Comparison of ENCODE assay signal across 24 cellular contexts in the genomic region with DNA sequence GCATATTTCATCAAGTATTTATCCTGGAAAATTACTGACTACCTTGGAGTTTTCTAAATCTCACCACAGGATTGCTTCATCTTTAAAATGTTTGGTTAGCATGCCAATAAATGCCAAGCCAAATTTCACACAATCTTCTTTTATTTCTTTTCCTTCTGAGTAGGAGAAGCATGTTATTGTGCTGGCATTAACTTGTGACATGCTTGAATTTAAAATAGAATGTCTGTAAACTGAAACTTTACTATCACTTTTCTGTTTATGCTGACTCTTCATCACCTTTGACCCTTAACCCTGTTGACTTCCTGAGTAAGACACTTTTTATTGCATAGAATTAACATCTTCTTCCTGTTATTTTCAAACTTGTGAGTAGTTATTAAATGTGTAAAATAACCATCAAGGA. TPM values are rescaled to one million over a fixed set of nuclear protein-coding genes. Genes with fewer than 3 reads are reported as not detected.
DNase-seq lines count a peak whose midpoint lies in the region; ATAC-seq, FAIRE-seq and TF ChIP-seq lines count a peak whose summit lies in the region.
"Had no signal": no experiment of that assay in that cellular context is flagged by ENCODE, and none has a peak within 500 bp of the region (broad histone marks: within the 10 kb centered on the region; RNA-seq: fewer than 3 reads in every experiment).

No MANE protein-coding gene starts in this region.

- no peaks in the 10 kb centered on the region for H4K20me1 ChIP-seq in GM12878 (ENCODE audit: control insufficient read depth, insufficient read depth)

- no peak for ATAC-seq in GM12878
- ATAC-seq in Right ventricle myocardium inferior, result no peak
- ATAC-seq: GM23338, Panc1 had no signal

- no peaks in the 10 kb centered on the region for H3K79me2 ChIP-seq in GM12878 (ENCODE audit: control insufficient read depth, insufficient read depth, low read length)

- H2AFZ ChIP-seq in GM12878 (ENCODE audit: control insufficient read depth, low read depth, low read length), result no peak overlapping the region
- H2AFZ ChIP-seq: GM23338 had no signal

- peaks cover 5% of the 10 kb centered on the region for H3K4me1 Mint-ChIP-seq in nephron
- H3K4me1 Mint-ChIP-seq: CD4-positive, CD25-positive, alpha-beta regulatory T cell; GM23338 had no signal

- in situ Hi-C loops in SK-MEL-5 (cut with HindIII; ENCODE audit: low pct_unique_long_range_greater_than_20kb, low sequenced_read_pairs) (no loop called here), GM12878 (cut with MboI) (no loop called here)

- no peak for FAIRE-seq in GM12878 (lab: Jason Lieb, UNC)
- FAIRE-seq: GM19239 had no signal

- peaks cover 2% of the 10 kb centered on the region for H3K9me3 Mint-ChIP-seq in nephron
- H3K9me3 Mint-ChIP-seq: GM23338 had no signal

- H3K9ac ChIP-seq in GM12878 (ENCODE audit: control insufficient read depth, insufficient read depth, low read length), result no peak overlapping the region

- no peaks in the 10 kb centered on the region for H3K36me3 ChIP-seq in GM12878 (ENCODE audit: control insufficient read depth in 2 of 2, insufficient read depth in 2 of 2, low read length in 1 of 2)
- H3K36me3 ChIP-seq: BE2C, MG63 had no signal

- H3K27me3 Mint-ChIP-seq in nephron (ENCODE audit: low read depth), result no peaks in the 10 kb centered on the region
- H3K27me3 Mint-ChIP-seq: CD4-positive, CD25-positive, alpha-beta regulatory T cell had no signal

- H3K27ac ChIP-seq in GM12878 (ENCODE audit: control insufficient read depth, insufficient read depth), result no peak overlapping the region
- H3K27ac ChIP-seq: HL-60 had no signal

- H3K4me3 ChIP-seq in GM12878, result no peak overlapping the region
- H3K4me3 ChIP-seq: GM23338, MG63 had no signal

- no peak for TF ChIP-seq CTCF in GM12878 (IDR thresholded peaks at IDR 0.05 in 2 of 3, conservative IDR thresholded peaks at IDR 0.05 in 1 of 3; ENCODE audit: control insufficient read depth in 2 of 3, extremely low read depth in 1 of 3, insufficient read depth in 1 of 3, low read depth in 3 of 3, low read length in 3 of 3)
- TF ChIP-seq CTCF in nephron (IDR thresholded peaks at IDR 0.05; ENCODE audit: unreplicated experiment in 3 of 3), result no peak

- TF ChIP-seq RAD21 in GM12878 (IDR thresholded peaks at IDR 0.05; ENCODE audit: insufficient read depth, low read depth, low read length), result no peak

- no peaks in the 10 kb centered on the region for H3K36me3 Mint-ChIP-seq in nephron (ENCODE audit: low read depth)
- H3K36me3 Mint-ChIP-seq: CD4-positive, CD25-positive, alpha-beta regulatory T cell had no signal

- DNase-seq in COLO829 (ENCODE audit: low spot score) (peak; percentile 63), SK-MEL-5 (ENCODE audit: low read depth, low spot score) (peak; percentile 73), GM12878 (ENCODE audit: low read depth, low spot score) (no peak), hepatic stellate cell (ENCODE audit: low spot score) (no peak), Right ventricle myocardium inferior (ENCODE audit: missing footprints) (no peak), NCI-H2171 (lab: John Stamatoyannopoulos, UW) (no peak)
- DNase-seq in activated naive CD4-positive, alpha-beta T cell treated with Interleukin-2 at 50 U/mL for 16 hours, result no peak
- DNase-seq: 8988T; BE2C; Caco-2; CD4-positive, CD25-positive, alpha-beta regulatory T cell; DMS153; GDM1; Kasumi-1; MG63; NCI-H1048; NCI-H1436; NCI-H2029; NCI-H526 had no signal

- H3K4me3 Mint-ChIP-seq in nephron, result no peak overlapping the region
- H3K4me3 Mint-ChIP-seq: CD4-positive, CD25-positive, alpha-beta regulatory T cell; GM23338 had no signal

- no peaks in the 10 kb centered on the region for H3K9me3 ChIP-seq in GM12878 (replicated peaks; ENCODE audit: control insufficient read depth, insufficient read depth, low read length)
- H3K9me3 ChIP-seq: BE2C, Caco-2, MG63 had no signal

- no peak overlapping the region for H3K4me2 ChIP-seq in GM12878 (ENCODE audit: control insufficient read depth, insufficient read depth)
- H3K4me2 ChIP-seq: GM23338 had no signal

- no TSS peak for BruUV-seq in GM12878 (replicated peaks; lab: Mats Ljungman, UMichigan)

- SMC1A ChIA-PET in GM12878 (lab: Charles Lee; ENCODE audit: uncharacterized antibody, unreplicated experiment), result no interaction called here

- POLR2A ChIA-PET in GM12878 (lab: Charles Lee), result no interaction called here

- intact Hi-C loops in GM12878 (cut with micrococcal nuclease; ENCODE audit: unreplicated experiment) (no loop called here), Right ventricle myocardium inferior (cut with DNase I) (no loop called here)

- no peaks in the 10 kb centered on the region for H3K4me1 ChIP-seq in GM12878 (ENCODE audit: control insufficient read depth, insufficient read depth, low read length)
- H3K4me1 ChIP-seq: BE2C, Caco-2 had no signal

- no peak for TF ChIP-seq POLR2A in GM12878 (IDR thresholded peaks at IDR 0.05; ENCODE audit: low read depth, low read length)

- CTCF ChIA-PET in GM12878 (lab: Yijun Ruan, JAX), result no interaction called here

- RAD21 ChIA-PET in GM12878 (lab: Charles Lee; ENCODE audit: unreplicated experiment), result no interaction called here

- TF ChIP-seq EP300 in GM12878 (IDR thresholded peaks at IDR 0.05; ENCODE audit: borderline replicate concordance in 1 of 2, control insufficient read depth in 1 of 2, low read depth in 2 of 2, low read length in 2 of 2), result no peak

- peak overlapping the region; percentile 59 to 74 (median 62) for H3K27ac Mint-ChIP-seq in nephron
- H3K27ac Mint-ChIP-seq: CD4-positive, CD25-positive, alpha-beta regulatory T cell; GM23338 had no signal

- H3K27me3 ChIP-seq in GM12878 (replicated peaks in 1 of 2; ENCODE audit: control insufficient read depth in 2 of 2, insufficient read depth in 2 of 2, low read length in 1 of 2), result no peaks in the 10 kb centered on the region
- H3K27me3 ChIP-seq: BE2C, MG63 had no signal

TF ChIP-seq in GM12878, 131 proteins besides CTCF, POLR2A, EP300 and RAD21:
- TF ChIP-seq, protein P1, sequence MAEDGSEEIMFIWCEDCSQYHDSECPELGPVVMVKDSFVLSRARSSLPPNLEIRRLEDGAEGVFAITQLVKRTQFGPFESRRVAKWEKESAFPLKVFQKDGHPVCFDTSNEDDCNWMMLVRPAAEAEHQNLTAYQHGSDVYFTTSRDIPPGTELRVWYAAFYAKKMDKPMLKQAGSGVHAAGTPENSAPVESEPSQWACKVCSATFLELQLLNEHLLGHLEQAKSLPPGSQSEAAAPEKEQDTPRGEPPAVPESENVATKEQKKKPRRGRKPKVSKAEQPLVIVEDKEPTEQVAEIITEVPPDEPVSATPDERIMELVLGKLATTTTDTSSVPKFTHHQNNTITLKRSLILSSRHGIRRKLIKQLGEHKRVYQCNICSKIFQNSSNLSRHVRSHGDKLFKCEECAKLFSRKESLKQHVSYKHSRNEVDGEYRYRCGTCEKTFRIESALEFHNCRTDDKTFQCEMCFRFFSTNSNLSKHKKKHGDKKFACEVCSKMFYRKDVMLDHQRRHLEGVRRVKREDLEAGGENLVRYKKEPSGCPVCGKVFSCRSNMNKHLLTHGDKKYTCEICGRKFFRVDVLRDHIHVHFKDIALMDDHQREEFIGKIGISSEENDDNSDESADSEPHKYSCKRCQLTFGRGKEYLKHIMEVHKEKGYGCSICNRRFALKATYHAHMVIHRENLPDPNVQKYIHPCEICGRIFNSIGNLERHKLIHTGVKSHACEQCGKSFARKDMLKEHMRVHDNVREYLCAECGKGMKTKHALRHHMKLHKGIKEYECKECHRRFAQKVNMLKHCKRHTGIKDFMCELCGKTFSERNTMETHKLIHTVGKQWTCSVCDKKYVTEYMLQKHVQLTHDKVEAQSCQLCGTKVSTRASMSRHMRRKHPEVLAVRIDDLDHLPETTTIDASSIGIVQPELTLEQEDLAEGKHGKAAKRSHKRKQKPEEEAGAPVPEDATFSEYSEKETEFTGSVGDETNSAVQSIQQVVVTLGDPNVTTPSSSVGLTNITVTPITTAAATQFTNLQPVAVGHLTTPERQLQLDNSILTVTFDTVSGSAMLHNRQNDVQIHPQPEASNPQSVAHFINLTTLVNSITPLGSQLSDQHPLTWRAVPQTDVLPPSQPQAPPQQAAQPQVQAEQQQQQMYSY (CRISPR knock-in tag; IDR thresholded peaks at IDR 0.05), result no peak
- no peak for TF ChIP-seq NR2C2 (IDR thresholded peaks at IDR 0.05; ENCODE audit: borderline replicate concordance, control insufficient read depth, insufficient read length, low read depth)
- TF ChIP-seq EGR1 (IDR thresholded peaks at IDR 0.05; ENCODE audit: borderline replicate concordance in 1 of 2, low read depth in 2 of 2, low read length in 2 of 2), result no peak
- peak; percentile 39; the same call in 1 of the 2 replicates for TF ChIP-seq NR2C1 (IDR thresholded peaks at IDR 0.05)
- no peak for TF ChIP-seq POLR2AphosphoS2 (IDR thresholded peaks at IDR 0.05; ENCODE audit: low read depth, low read length)
- TF ChIP-seq RFX5 (IDR thresholded peaks at IDR 0.05; ENCODE audit: low read depth, low read length), result no peak
- no peak for TF ChIP-seq ZBED1 (IDR thresholded peaks at IDR 0.05; ENCODE audit: borderline replicate concordance)

RNA-seq across cellular contexts. Expression of gene LRRTM4, which starts 56.2 kb away (rescaled TPM):
- total RNA-seq in SK-MEL-5 (2014; rRNA removed; shearing (Covaris generic)), result 0.05 TPM in 1 of 2 replicates, not detected in the other
- polyA plus RNA-seq in SK-MEL-5 (2015; cell fraction: cytosol; rRNA removed), result 0.08 TPM in 1 of 2 replicates, not detected in the other
- not detected in 2 replicates for polyA plus RNA-seq in SK-MEL-5 (2015; cell fraction: nucleus; rRNA removed)
- 0.32 and 0.44 TPM in 2 replicates for total RNA-seq in GM12878 (2013; cell fraction: nucleolus; rRNA removed)
- total RNA-seq in GM12878 (2014; rRNA removed), result not detected in 2 replicates
- not detected in 2 replicates for total RNA-seq in GM12878 (2014; rRNA removed; fragmentation: Illumina TruSeq; extraction: Trizol)
- total RNA-seq in GM12878 (2021), result not detected in 2 replicates
- polyA plus RNA-seq in GM12878 (2011; ENCODE audit: low read depth), result not detected
- polyA plus RNA-seq in GM12878 (2011; rRNA removed), result 1.0 and 1.2 TPM in 2 replicates
- polyA plus RNA-seq in GM12878 (2011; cell fraction: cytosol; rRNA removed), result 0.57 and 0.58 TPM in 2 replicates
- 0.60 and 0.82 TPM in 2 replicates for polyA plus RNA-seq in GM12878 (2011; cell fraction: nucleus; rRNA removed)
- polyA plus RNA-seq in GM12878 (2012), result 0.07 TPM in 1 of 2 replicates, not detected in the other
- 0.01 TPM in 1 of 2 replicates, not detected in the other for polyA plus RNA-seq in GM12878 (2014; fragmentation: Illumina TruSeq; extraction: Trizol)
- polyA plus RNA-seq in GM12878 (2014; fragmentation: Nextera tagmentation; extraction: Ambion mirVana), result not detected
- 0.05 TPM in 1 of 2 replicates, not detected in the other for polyA plus RNA-seq in GM12878 (2014; rRNA removed)
- not detected for polyA plus RNA-seq in GM12878 (2016; fragmentation: Nextera tagmentation; extraction: Ambion mirVana)
- 0.98 and 1.6 TPM in 2 replicates for polyA minus RNA-seq in GM12878 (2011; rRNA and poly(A)+ RNA removed)
- polyA minus RNA-seq in GM12878 (2011; cell fraction: cytosol; rRNA and poly(A)+ RNA removed), result 0.40 and 0.52 TPM in 2 replicates
- polyA minus RNA-seq in GM12878 (2011; cell fraction: nucleus; rRNA and poly(A)+ RNA removed), result 2.3 and 2.4 TPM in 2 replicates
- 0.92 TPM for total RNA-seq in Right ventricle myocardium inferior
- total RNA-seq: CD4-positive, CD25-positive, alpha-beta regulatory T cell had no signal
- polyA plus RNA-seq: CD4-positive, CD25-positive, alpha-beta regulatory T cell had no signal

Comparison
In these comparisons a context has a peak if more than half of its experiments do, and no peak if none do; other contexts are left out.
1. DNase-seq: peak in COLO829 (single experiment) and SK-MEL-5 (single experiment); none in GM12878 (single experiment), activated naive CD4-positive, alpha-beta T cell treated with Interleukin-2 at 50 U/mL for 16 hours (single experiment), hepatic stellate cell (single experiment), Right ventricle myocardium inferior (single experiment) and NCI-H2171 (single experiment).